ENCODE assay signal across 8 cellular contexts in the genomic region with DNA sequence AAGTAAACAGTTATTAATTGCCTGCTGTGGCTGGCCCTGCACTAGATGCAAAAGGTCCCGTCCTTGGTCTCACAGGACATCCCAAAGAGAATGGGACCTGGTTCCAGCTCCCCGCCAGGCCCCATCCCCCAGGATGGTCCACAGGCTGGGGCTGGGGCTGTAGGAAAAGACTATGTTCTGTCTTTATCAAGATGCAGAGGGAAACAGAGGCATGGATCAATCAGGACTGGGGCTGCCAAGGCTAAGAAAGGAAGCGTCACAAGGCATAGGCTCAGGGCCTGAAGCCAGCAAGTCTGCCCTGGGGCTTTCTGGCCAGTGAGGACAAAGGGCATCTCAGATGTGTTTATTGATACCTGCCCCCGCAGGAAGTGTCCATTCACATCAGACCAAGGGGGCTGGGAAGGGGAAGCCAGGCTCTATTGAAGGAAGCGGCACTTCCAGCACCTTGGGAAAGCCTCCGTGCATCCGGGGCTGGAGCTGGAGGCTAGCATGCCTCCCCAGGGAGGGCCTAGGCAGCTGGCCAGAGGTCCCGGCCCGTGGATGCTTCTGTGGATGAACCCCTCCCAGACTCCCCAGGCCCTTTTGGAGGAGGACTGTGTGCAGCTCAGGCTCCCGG. TPM values are rescaled to one million over a fixed set of nuclear protein-coding genes. Genes with fewer than 3 reads are reported as not detected.
DNase-seq lines count a peak whose midpoint lies in the region; ATAC-seq and TF ChIP-seq lines count a peak whose summit lies in the region.

No MANE protein-coding gene starts in this region.

- no peaks in the 10 kb centered on the region for H3K9me3 Mint-ChIP-seq in activated CD8-positive, alpha-beta T cell treated with anti-CD3 and anti-CD28 coated beads for 36 hours

- DNase-seq in EL (peak; percentile 81), cardiac septum (ENCODE audit: low spot score) (peak; percentile 83), DMS 273 (lab: John Stamatoyannopoulos, UW; ENCODE audit: unreplicated experiment) (no peak)
- no peak for DNase-seq in activated CD8-positive, alpha-beta T cell treated with anti-CD3 and anti-CD28 coated beads for 36 hours
- no peak for DNase-seq in effector CD8-positive, alpha-beta T cell (lab: John Stamatoyannopoulos, UW)

- peaks cover 59% of the 10 kb centered on the region for H3K4me1 ChIP-seq in rectal smooth muscle tissue (ENCODE audit: control insufficient read depth, insufficient read depth, low read length)

- H3K9ac ChIP-seq in rectal smooth muscle tissue (ENCODE audit: low read length), result no peak overlapping the region

- no peaks in the 10 kb centered on the region for H3K27me3 ChIP-seq in rectal smooth muscle tissue (ENCODE audit: control insufficient read depth, insufficient read depth, low read length)

- peak overlapping the region; percentile 95 for H3K27ac Mint-ChIP-seq in activated CD8-positive, alpha-beta T cell treated with anti-CD3 and anti-CD28 coated beads for 36 hours

- H3K4me3 ChIP-seq in rectal smooth muscle tissue (ENCODE audit: low read length), result peak overlapping the region; percentile 21

- no peak for ATAC-seq in activated CD8-positive, alpha-beta T cell treated with anti-CD3 and anti-CD28 coated beads for 36 hours
- ATAC-seq in HG02938 (IDR thresholded peaks at IDR 0.05; ENCODE audit: unreplicated experiment) (no peak), GM18868 (IDR thresholded peaks at IDR 0.05; ENCODE audit: unreplicated experiment) (no peak)

- no peaks in the 10 kb centered on the region for H3K27me3 Mint-ChIP-seq in activated CD8-positive, alpha-beta T cell treated with anti-CD3 and anti-CD28 coated beads for 36 hours

- H3K36me3 ChIP-seq in rectal smooth muscle tissue (ENCODE audit: control insufficient read depth, insufficient read depth, low read length), result peaks cover 4% of the 10 kb centered on the region

- H3K27ac ChIP-seq in rectal smooth muscle tissue (ENCODE audit: low read depth, low read length), result peak overlapping the region; percentile 60

- intact Hi-C loops in activated CD8-positive, alpha-beta T cell treated with anti-CD3 and anti-CD28 coated beads for 36 hours (cut with micrococcal nuclease), result no loop called here
- intact Hi-C loops in cardiac septum (cut with DNase I), result loop anchor here (5.0 kb wide), 1 partner anchor 220 kb away; no protein-coding TSS in a partner anchor

- H3K4me3 Mint-ChIP-seq in activated CD8-positive, alpha-beta T cell treated with anti-CD3 and anti-CD28 coated beads for 36 hours, result peak overlapping the region; percentile 28

- CTCF ChIA-PET in activated CD8-positive, alpha-beta T cell treated with anti-CD3 and anti-CD28 coated beads for 36 hours (lab: Charles Lee), result interaction anchor here (0.6 to 10.5 kb wide), 7 partner anchors 11 to 129 kb away, joined by 3 to 108 read pairs (median 11); no protein-coding TSS in a partner anchor

- peaks cover 58% of the 10 kb centered on the region for H3K36me3 Mint-ChIP-seq in activated CD8-positive, alpha-beta T cell treated with anti-CD3 and anti-CD28 coated beads for 36 hours (ENCODE audit: low read depth)

- H3K4me1 Mint-ChIP-seq in activated CD8-positive, alpha-beta T cell treated with anti-CD3 and anti-CD28 coated beads for 36 hours (ENCODE audit: low read depth), result peaks cover 87% of the 10 kb centered on the region

- POLR2A ChIA-PET in activated CD8-positive, alpha-beta T cell treated with anti-CD3 and anti-CD28 coated beads for 36 hours (lab: Charles Lee), result interaction anchor here (0.8 to 9.2 kb wide), 11 partner anchors 10 to 70 kb away, joined by 3 to 116 read pairs (median 5); no protein-coding TSS in a partner anchor

- TF ChIP-seq CTCF in activated CD8-positive, alpha-beta T cell treated with anti-CD3 and anti-CD28 coated beads for 36 hours (IDR thresholded peaks at IDR 0.05), result no peak

RNA-seq across cellular contexts. Expression of gene VSIR, which starts 5.8 kb away (rescaled TPM):
- total RNA-seq in activated CD8-positive, alpha-beta T cell treated with anti-CD3 and anti-CD28 coated beads for 36 hours, result 10 to 100 TPM; 59.6 to 61.0 TPM
- 63.0 TPM for total RNA-seq in cardiac septum

RNA-seq across cellular contexts. Expression of gene C10orf105, which starts 48.0 kb away (rescaled TPM):
- under 1 TPM; 0.16 to 0.27 TPM for total RNA-seq in activated CD8-positive, alpha-beta T cell treated with anti-CD3 and anti-CD28 coated beads for 36 hours
- not detected for total RNA-seq in cardiac septum

Comparison
In these comparisons a context has a peak if more than half of its experiments do, and no peak if none do; other contexts are left out.
1. DNase-seq: peak in EL (single experiment) and cardiac septum (single experiment); none in activated CD8-positive, alpha-beta T cell treated with anti-CD3 and anti-CD28 coated beads for 36 hours (single experiment), DMS 273 (single experiment) and effector CD8-positive, alpha-beta T cell (single experiment).